In the genomic region with DNA sequence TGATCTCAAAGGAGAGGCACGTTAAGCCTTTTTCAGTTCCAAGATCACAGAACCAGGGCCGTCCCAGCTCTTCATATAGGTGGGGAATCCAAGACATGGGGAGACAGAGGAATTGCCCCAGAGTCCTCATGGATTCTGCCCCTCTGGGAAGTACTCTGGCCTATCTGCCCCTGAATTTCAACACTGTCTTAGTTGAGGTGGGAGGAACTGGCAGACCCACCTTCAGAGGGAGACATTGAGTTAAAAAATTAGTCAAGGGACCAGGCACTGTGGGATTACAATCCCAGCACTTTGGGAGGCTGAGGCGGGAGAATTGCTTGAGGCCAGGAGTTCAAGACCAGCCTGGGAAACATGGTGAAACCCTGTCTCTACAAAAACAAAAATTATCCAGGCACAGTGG, we compare ENCODE assay signal across 23 cellular contexts. TPM values are rescaled to one million over a fixed set of nuclear protein-coding genes. Genes with fewer than 3 reads are reported as not detected.
"Had no signal": no experiment of that assay in that cellular context is flagged by ENCODE, and none has a peak within 500 bp of the region (broad histone marks: within the 10 kb centered on the region; RNA-seq: fewer than 3 reads in every experiment).

No MANE protein-coding gene starts in this region.

- H3K36me3 ChIP-seq: prostate gland had no signal

- DNase-seq: activated CD4-positive, alpha-beta T cell treated with anti-CD3 and anti-CD28 coated beads, Interleukin-2, amount 10 ng/mL, durations not matched to agents 7 days and 5 days; activated CD8-positive, alpha-beta T cell treated with anti-CD3 and anti-CD28 coated beads, Interleukin-2, amount 10 ng/mL, durations not matched to agents 7 days and 5 days; activated naive CD4-positive, alpha-beta T cell treated with anti-CD3 and anti-CD28 coated beads for 36 hours; activated T-cell treated with anti-CD3 and anti-CD28 coated beads, Interleukin-2, amount 50 U/mL, for 24 hours; heart left ventricle; kidney glomerular epithelial cell; stimulated activated CD4-positive, alpha-beta T cell treated with anti-CD3 and anti-CD28 coated beads, Interleukin-2, amount 100 ng/mL, for 24 hours; trophoblast cell had no signal

- H3K27ac ChIP-seq: coronary artery, gastroesophageal sphincter, heart left ventricle, prostate gland, right atrium auricular region, vagina had no signal

- H3K4me1 ChIP-seq: prostate gland, right atrium auricular region, vagina had no signal

- ATAC-seq: activated CD4-positive, CD25-positive, alpha-beta regulatory T cell treated with anti-CD3 and anti-CD28 coated beads, Interleukin-2, amount 50 U/mL, for 24 hours; activated CD8-positive, alpha-beta T cell treated with anti-CD3 and anti-CD28 coated beads, Interleukin-2, amount 10 ng/mL, durations not matched to agents 7 days and 5 days; esophagus mucosa; gastroesophageal sphincter; heart left ventricle had no signal

- H3K4me3 Mint-ChIP-seq: activated CD4-positive, alpha-beta T cell treated with anti-CD3 and anti-CD28 coated beads, Interleukin-2, amount 10 ng/mL, durations not matched to agents 7 days and 5 days; activated CD8-positive, alpha-beta T cell treated with anti-CD3 and anti-CD28 coated beads, Interleukin-2, amount 10 ng/mL, durations not matched to agents 7 days and 5 days; activated naive CD4-positive, alpha-beta T cell treated with anti-CD3 and anti-CD28 coated beads for 36 hours; activated T-cell treated with anti-CD3 and anti-CD28 coated beads, Interleukin-2, amount 50 U/mL, for 24 hours; central memory CD8-positive, alpha-beta T cell; memory B cell; stimulated activated naive CD8-positive, alpha-beta T cell treated with anti-CD3 and anti-CD28 coated beads, Interleukin-15, Interleukin-2, amounts not matched to agents 100 ng/mL and 50 ng/mL, for 24 hours had no signal

- H3K4me3 ChIP-seq: coronary artery, gastroesophageal sphincter, heart left ventricle, prostate gland, right atrium auricular region, vagina had no signal

- H3K9me3 ChIP-seq: gastroesophageal sphincter, heart left ventricle, prostate gland, right atrium auricular region, vagina had no signal

- H3K27me3 Mint-ChIP-seq: activated CD4-positive, alpha-beta T cell treated with anti-CD3 and anti-CD28 coated beads, Interleukin-2, amount 10 ng/mL, durations not matched to agents 7 days and 5 days; activated T-cell treated with anti-CD3 and anti-CD28 coated beads, Interleukin-2, amount 50 U/mL, for 24 hours; central memory CD8-positive, alpha-beta T cell; stimulated activated naive CD8-positive, alpha-beta T cell treated with anti-CD3 and anti-CD28 coated beads, Interleukin-15, Interleukin-2, amounts not matched to agents 100 ng/mL and 50 ng/mL, for 24 hours had no signal

- H3K27me3 ChIP-seq: right atrium auricular region, vagina had no signal

- H3K9me3 Mint-ChIP-seq: activated CD4-positive, alpha-beta T cell treated with anti-CD3 and anti-CD28 coated beads, Interleukin-2, amount 10 ng/mL, durations not matched to agents 7 days and 5 days; activated naive CD4-positive, alpha-beta T cell treated with anti-CD3 and anti-CD28 coated beads for 36 hours; activated T-cell treated with anti-CD3 and anti-CD28 coated beads, Interleukin-2, amount 50 U/mL, for 24 hours; activated T-helper 2 cell treated with anti-CD3 and anti-CD28 coated beads, Interferon-gamma antibody, Interleukin-2, Interleukin-4, amounts not matched to agents 10 μg/mL and 5 μg/mL and 100 μg/mL, durations not matched to agents 14 hours and 24 hours and 36 hours; central memory CD8-positive, alpha-beta T cell; memory B cell; stimulated activated naive CD8-positive, alpha-beta T cell treated with anti-CD3 and anti-CD28 coated beads, Interleukin-15, Interleukin-2, amounts not matched to agents 100 ng/mL and 50 ng/mL, for 24 hours had no signal

- H3K27ac Mint-ChIP-seq: activated CD4-positive, alpha-beta T cell treated with anti-CD3 and anti-CD28 coated beads, Interleukin-2, amount 10 ng/mL, durations not matched to agents 7 days and 5 days; activated naive CD4-positive, alpha-beta T cell treated with anti-CD3 and anti-CD28 coated beads for 36 hours; activated T-cell treated with anti-CD3 and anti-CD28 coated beads, Interleukin-2, amount 50 U/mL, for 24 hours; activated T-helper 2 cell treated with anti-CD3 and anti-CD28 coated beads, Interferon-gamma antibody, Interleukin-2, Interleukin-4, amounts not matched to agents 10 μg/mL and 5 μg/mL and 100 μg/mL, durations not matched to agents 14 hours and 24 hours and 36 hours; memory B cell; stimulated activated naive CD8-positive, alpha-beta T cell treated with anti-CD3 and anti-CD28 coated beads, Interleukin-15, Interleukin-2, amounts not matched to agents 100 ng/mL and 50 ng/mL, for 24 hours had no signal

RNA-seq across cellular contexts. Expression of a gene that starts 2.1 kb away (rescaled TPM):
- total RNA-seq: activated CD4-positive, alpha-beta T cell treated with anti-CD3 and anti-CD28 coated beads, Interleukin-2, amount 10 ng/mL, durations not matched to agents 7 days and 5 days; activated CD8-positive, alpha-beta T cell treated with anti-CD3 and anti-CD28 coated beads, Interleukin-2, amount 10 ng/mL, durations not matched to agents 7 days and 5 days; activated naive CD4-positive, alpha-beta T cell treated with anti-CD3 and anti-CD28 coated beads for 36 hours; activated T-helper 2 cell treated with anti-CD3 and anti-CD28 coated beads, Interferon-gamma antibody, Interleukin-2, Interleukin-4, amounts not matched to agents 10 μg/mL and 5 μg/mL and 100 μg/mL, durations not matched to agents 14 hours and 24 hours and 36 hours; aorta; esophagus mucosa; gastroesophageal sphincter; heart left ventricle; liver; osteoblast; prostate gland; right atrium auricular region; skeletal muscle tissue; vagina had no signal
